28 cellular contexts compared by ENCODE assay signal in the genomic region with DNA sequence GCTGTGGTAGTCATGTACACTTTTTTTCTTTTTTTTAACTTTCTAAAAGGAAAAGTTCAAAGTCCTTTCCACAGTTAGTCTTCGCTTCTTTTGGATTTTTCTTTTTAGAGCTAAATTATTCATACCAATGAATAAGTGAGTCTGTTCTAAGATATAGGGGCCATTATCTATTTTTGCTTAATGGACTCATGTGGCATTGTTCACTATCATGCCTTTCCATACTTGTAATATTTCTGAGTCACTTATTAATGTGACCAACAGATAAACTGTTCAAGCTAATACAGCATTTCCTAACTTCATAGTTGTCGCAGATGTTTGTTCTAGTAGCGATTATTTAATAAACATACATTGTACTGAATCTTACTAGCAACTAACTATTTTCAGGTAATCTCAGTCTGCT. TPM values are rescaled to one million over a fixed set of nuclear protein-coding genes. Genes with fewer than 3 reads are reported as not detected.
DNase-seq lines count a peak whose midpoint lies in the region; ATAC-seq, FAIRE-seq and TF ChIP-seq lines count a peak whose summit lies in the region.
"Had no signal": no experiment of that assay in that cellular context is flagged by ENCODE, and none has a peak within 500 bp of the region (broad histone marks: within the 10 kb centered on the region; RNA-seq: fewer than 3 reads in every experiment).

No MANE protein-coding gene starts in this region.

- no peaks in the 10 kb centered on the region for H4K20me1 ChIP-seq in SK-N-SH (ENCODE audit: insufficient read depth)

- no peak for FAIRE-seq in pancreas (lab: Jason Lieb, UNC)
- FAIRE-seq: GM18507 had no signal

- POLR2A ChIA-PET in SK-N-SH (lab: Yijun Ruan, JAX) = no interaction called here

- ATAC-seq in SK-N-SH treated with all-trans-retinoic acid at 6 μM for 48 hours = no peak
- ATAC-seq in pancreas = peak in 3 of 4 donors; percentile 23 to 69 (median 65)

- no peaks in the 10 kb centered on the region for H3K36me3 Mint-ChIP-seq in activated T-helper 1 cell treated with anti-CD3 and anti-CD28 coated beads, Interleukin-12 subunit alpha, Interleukin-12 subunit beta, Interleukin-2, Interleukin-4 antibody, amounts not matched to agents 30 ng/mL and 10 ng/mL and 1 ng/mL, durations not matched to agents 14 hours and 24 hours and 36 hours (ENCODE audit: low read depth)
- H3K36me3 Mint-ChIP-seq: IgD-negative memory B cell had no signal

- H3K36me3 ChIP-seq in SK-N-SH (replicated peaks in 1 of 2; ENCODE audit: control insufficient read depth in 1 of 2, insufficient read depth in 2 of 2, low read length in 1 of 2) = peaks cover 2 to 4% of the 10 kb centered on the region in 2 experiments
- H3K36me3 ChIP-seq in colonic mucosa = no peaks in the 10 kb centered on the region
- no peaks in the 10 kb centered on the region for H3K36me3 ChIP-seq in pancreas
- H3K36me3 ChIP-seq: BE2C, HAP-1, SJSA1 had no signal

- no peaks in the 10 kb centered on the region for H3K9me2 ChIP-seq in SK-N-SH

- no peak overlapping the region for H3K4me3 ChIP-seq in SK-N-SH (ENCODE audit: low read depth in 2 of 2, low read length in 1 of 2)
- H3K4me3 ChIP-seq in colonic mucosa = no peak overlapping the region
- H3K4me3 ChIP-seq in pancreas = no peak overlapping the region
- H3K4me3 ChIP-seq: GM23338, HAP-1, SJSA1 had no signal

- DNase-seq in SK-N-SH = no peak
- DNase-seq in colonic mucosa = no peak
- DNase-seq in pancreas = no peak
- no peak for DNase-seq in activated T-helper 1 cell treated with anti-CD3 and anti-CD28 coated beads, Interleukin-12 subunit alpha, Interleukin-12 subunit beta, Interleukin-2, Interleukin-4 antibody, amounts not matched to agents 30 ng/mL and 10 ng/mL and 1 ng/mL, durations not matched to agents 14 hours and 24 hours and 36 hours (ENCODE audit: low spot score)
- DNase-seq in CD1c-positive myeloid dendritic cell (ENCODE audit: extremely low spot score) = no peak
- no peak for DNase-seq in COR-L47 (lab: John Stamatoyannopoulos, UW)
- DNase-seq: ACHN, BE2C, DMS53, HFFc6, NCI-H1048, NCI-H1694, NCI-H2029 treated with DMSO at 0.1 percent for 48 hours, NCI-H526 treated with DMSO at 0.1 percent for 48 hours, Right ventricle myocardium superior, RPMI8226 had no signal

- no peak overlapping the region for H2AFZ ChIP-seq in SK-N-SH (ENCODE audit: low read depth)
- H2AFZ ChIP-seq: GM23338 had no signal

- H3K27ac ChIP-seq in SK-N-SH (ENCODE audit: low read depth in 2 of 2, low read length in 1 of 2) (no peak overlapping the region), colonic mucosa (peak overlapping the region; percentile 42), pancreas (peak overlapping the region in 1 of 4 donors; percentile 0)
- H3K27ac ChIP-seq: 22Rv1, KMS-11, SJSA1 had no signal

- TF ChIP-seq RAD21 in SK-N-SH (IDR thresholded peaks at IDR 0.05; ENCODE audit: low read length) = no peak

- intact Hi-C loops in colonic mucosa (cut with DNase I) = loop anchor here (10.0 kb wide), 1 partner anchor 51 kb away; no protein-coding TSS in a partner anchor
- intact Hi-C loops in pancreas (cut with DNase I) = no loop called here
- intact Hi-C loops in activated T-helper 1 cell treated with anti-CD3 and anti-CD28 coated beads, Interleukin-12 subunit alpha, Interleukin-12 subunit beta, Interleukin-2, Interleukin-4 antibody, amounts not matched to agents 30 ng/mL and 10 ng/mL and 1 ng/mL, durations not matched to agents 14 hours and 24 hours and 36 hours (cut with micrococcal nuclease) = no loop called here

- H3K4me1 ChIP-seq in SK-N-SH (ENCODE audit: control insufficient read depth in 1 of 2, insufficient read depth in 2 of 2, low read depth in 1 of 2, low read length in 1 of 2) (no peaks in the 10 kb centered on the region), colonic mucosa (peaks cover 3% of the 10 kb centered on the region), pancreas (no peaks in the 10 kb centered on the region)
- H3K4me1 ChIP-seq: BE2C had no signal

- H3K4me3 Mint-ChIP-seq in activated T-helper 1 cell treated with anti-CD3 and anti-CD28 coated beads, Interleukin-12 subunit alpha, Interleukin-12 subunit beta, Interleukin-2, Interleukin-4 antibody, amounts not matched to agents 30 ng/mL and 10 ng/mL and 1 ng/mL, durations not matched to agents 14 hours and 24 hours and 36 hours = no peak overlapping the region
- H3K4me3 Mint-ChIP-seq: CD14-positive monocyte, GM23338, HFFc6, IgD-negative memory B cell had no signal

- H3K27ac Mint-ChIP-seq in activated T-helper 1 cell treated with anti-CD3 and anti-CD28 coated beads, Interleukin-12 subunit alpha, Interleukin-12 subunit beta, Interleukin-2, Interleukin-4 antibody, amounts not matched to agents 30 ng/mL and 10 ng/mL and 1 ng/mL, durations not matched to agents 14 hours and 24 hours and 36 hours = no peak overlapping the region
- H3K27ac Mint-ChIP-seq: CD14-positive monocyte, GM23338, HFFc6, IgD-negative memory B cell had no signal

- H3K4me2 ChIP-seq in SK-N-SH = no peak overlapping the region
- H3K4me2 ChIP-seq: GM23338, KMS-11 had no signal

- H3K9me3 ChIP-seq in SK-N-SH (no peaks in the 10 kb centered on the region), colonic mucosa (no peaks in the 10 kb centered on the region), pancreas (no peaks in the 10 kb centered on the region)
- H3K9me3 ChIP-seq: BE2C, HAP-1, SJSA1 had no signal

- H3K79me2 ChIP-seq in SK-N-SH (ENCODE audit: insufficient read depth) = no peaks in the 10 kb centered on the region

- no peaks in the 10 kb centered on the region for H3K27me3 ChIP-seq in SK-N-SH (ENCODE audit: insufficient read depth)
- H3K27me3 ChIP-seq in colonic mucosa = no peaks in the 10 kb centered on the region
- H3K27me3 ChIP-seq in pancreas = peaks cover 0 to 5% (median 0%) of the 10 kb centered on the region in 4 donors
- H3K27me3 ChIP-seq: BE2C, SJSA1 had no signal

- H3K4me1 Mint-ChIP-seq in activated T-helper 1 cell treated with anti-CD3 and anti-CD28 coated beads, Interleukin-12 subunit alpha, Interleukin-12 subunit beta, Interleukin-2, Interleukin-4 antibody, amounts not matched to agents 30 ng/mL and 10 ng/mL and 1 ng/mL, durations not matched to agents 14 hours and 24 hours and 36 hours (ENCODE audit: low read depth) = no peaks in the 10 kb centered on the region
- H3K4me1 Mint-ChIP-seq: CD14-positive monocyte, IgD-negative memory B cell had no signal

- no peaks in the 10 kb centered on the region for H3K9me3 Mint-ChIP-seq in activated T-helper 1 cell treated with anti-CD3 and anti-CD28 coated beads, Interleukin-12 subunit alpha, Interleukin-12 subunit beta, Interleukin-2, Interleukin-4 antibody, amounts not matched to agents 30 ng/mL and 10 ng/mL and 1 ng/mL, durations not matched to agents 14 hours and 24 hours and 36 hours
- H3K9me3 Mint-ChIP-seq: GM23338, HFFc6, IgD-negative memory B cell had no signal

- H3K9ac ChIP-seq in SK-N-SH = no peak overlapping the region
- H3K9ac ChIP-seq in colonic mucosa (ENCODE audit: low read depth in 2 of 2, low read length in 2 of 2) = no peak overlapping the region
- H3K9ac ChIP-seq: KMS-11 had no signal

- CTCF ChIA-PET in SK-N-SH (lab: Yijun Ruan, JAX) = interaction anchor here (0.7 to 9.6 kb wide), 5 partner anchors 19 to 106 kb away, joined by 3 to 53 read pairs (median 7); no protein-coding TSS in a partner anchor

- peaks cover 3% of the 10 kb centered on the region for H3F3A ChIP-seq in SK-N-SH (replicated peaks; ENCODE audit: insufficient read depth)

- TF ChIP-seq CTCF in SK-N-SH (IDR thresholded peaks at IDR 0.05) = no peak
- TF ChIP-seq CTCF in colonic mucosa (IDR thresholded peaks at IDR 0.05) = no peak
- TF ChIP-seq CTCF in pancreas (IDR thresholded peaks at IDR 0.05) = no peak

- WGBS in SK-N-SH (ENCODE audit: low lambda C conversion rate) = 85% methylated on average over 3 of the region's 3 CpGs
- WGBS in pancreas, 2 donors = 30 to 50% methylated on average over 3 of the region's 3 CpGs

- TF ChIP-seq EP300 in SK-N-SH (IDR thresholded peaks at IDR 0.05; ENCODE audit: borderline replicate concordance in 1 of 2, low read depth in 1 of 2, low read length in 1 of 2) = no peak

- H3K27me3 Mint-ChIP-seq in activated T-helper 1 cell treated with anti-CD3 and anti-CD28 coated beads, Interleukin-12 subunit alpha, Interleukin-12 subunit beta, Interleukin-2, Interleukin-4 antibody, amounts not matched to agents 30 ng/mL and 10 ng/mL and 1 ng/mL, durations not matched to agents 14 hours and 24 hours and 36 hours (ENCODE audit: insufficient read depth) = peaks cover 14% of the 10 kb centered on the region

TF ChIP-seq in SK-N-SH treated with all-trans-retinoic acid at 6 μM for 48 hours, 23 proteins besides CTCF, POLR2A, EP300 and RAD21:
- TF ChIP-seq ZFP30 (CRISPR knock-in tag; IDR thresholded peaks at IDR 0.05) (no peak), ISL1 (CRISPR knock-in tag; IDR thresholded peaks at IDR 0.05) (peak; percentile 70)
TF ChIP-seq in SK-N-SH treated with all-trans-retinoic acid at 6 μM for 48 hours: peak in this region for 1.

TF ChIP-seq in SK-N-SH, 30 proteins besides CTCF, POLR2A, EP300 and RAD21 (continues in another document):
- no peak for TF ChIP-seq GABPA (IDR thresholded peaks at IDR 0.05; ENCODE audit: low read depth)
- no peak for TF ChIP-seq NFIC (IDR thresholded peaks at IDR 0.05; ENCODE audit: borderline replicate concordance)
- TF ChIP-seq ELF1 (IDR thresholded peaks at IDR 0.05) = no peak
- TF ChIP-seq RFX5 (IDR thresholded peaks at IDR 0.05; ENCODE audit: low read length) = no peak
- no peak for TF ChIP-seq MXI1 (IDR thresholded peaks at IDR 0.05; ENCODE audit: low read depth, low read length)
- TF ChIP-seq TCF12 (IDR thresholded peaks at IDR 0.05) = no peak
- TF ChIP-seq TAF1 (IDR thresholded peaks at IDR 0.05; ENCODE audit: borderline replicate concordance, low read depth, low read length) = no peak
- TF ChIP-seq EZH2phosphoT487 (IDR thresholded peaks at IDR 0.05; ENCODE audit: borderline replicate concordance, low read depth) = no peak

RNA-seq across cellular contexts. Expression of a gene that starts 8.0 kb away (rescaled TPM):
- not detected in 2 replicates for polyA plus RNA-seq in SK-N-SH (2012; rRNA removed)
- not detected in 2 replicates for polyA plus RNA-seq in SK-N-SH (2012; cell fraction: cytosol; rRNA removed)
- polyA plus RNA-seq in SK-N-SH (2012; cell fraction: nucleus; rRNA removed) = 0.04 TPM in 1 of 2 replicates, not detected in the other
- 100 to 1,000 TPM in 1 of 2 donors, 10 to 100 TPM in 1; 83.1 to 107 TPM for total RNA-seq in colonic mucosa
- total RNA-seq in pancreas = under 1 TPM in 1 of 6 donors, not detected in 5; 0.85 TPM
- polyA plus RNA-seq in pancreas = not detected
- total RNA-seq in activated T-helper 1 cell treated with anti-CD3 and anti-CD28 coated beads, Interleukin-12 subunit alpha, Interleukin-12 subunit beta, Interleukin-2, Interleukin-4 antibody, amounts not matched to agents 30 ng/mL and 10 ng/mL and 1 ng/mL, durations not matched to agents 14 hours and 24 hours and 36 hours = not detected in 2 replicates
- total RNA-seq: Daoy, G401, GM23338, HFFc6, NCI-H460, Right ventricle myocardium superior had no signal
- polyA plus RNA-seq: CD14-positive monocyte, GM23338, IgD-negative memory B cell had no signal

RNA-seq across cellular contexts. Expression of a gene that starts 40.5 kb away (rescaled TPM):
- polyA plus RNA-seq in SK-N-SH (2012; rRNA removed) (31.6 and 33.1 TPM in 2 replicates), pancreas (1 to 10 TPM; 3.7 to 4.0 TPM)
- 10.2 and 17.6 TPM in 2 replicates for polyA plus RNA-seq in SK-N-SH (2012; cell fraction: cytosol; rRNA removed)
- polyA plus RNA-seq in SK-N-SH (2012; cell fraction: nucleus; rRNA removed) = 71.6 and 84.7 TPM in 2 replicates
- total RNA-seq in colonic mucosa (100 to 1,000 TPM; 258 to 267 TPM), pancreas (10 to 100 TPM in 2 of 6 donors, 1 to 10 TPM in 4; 3.3 to 11.0 (median 7.3) TPM)
- total RNA-seq in activated T-helper 1 cell treated with anti-CD3 and anti-CD28 coated beads, Interleukin-12 subunit alpha, Interleukin-12 subunit beta, Interleukin-2, Interleukin-4 antibody, amounts not matched to agents 30 ng/mL and 10 ng/mL and 1 ng/mL, durations not matched to agents 14 hours and 24 hours and 36 hours = 0.10 and 0.32 TPM in 2 replicates

Comparison
In these comparisons a context has a peak if more than half of its experiments do, and no peak if none do; other contexts are left out.
1. RNA of a gene that starts 8.0 kb away (total RNA-seq): 83.1 to 107 TPM in colonic mucosa; 0.85 TPM in pancreas and not detected in activated T-helper 1 cell treated with anti-CD3 and anti-CD28 coated beads, Interleukin-12 subunit alpha, Interleukin-12 subunit beta, Interleukin-2, Interleukin-4 antibody, amounts not matched to agents 30 ng/mL and 10 ng/mL and 1 ng/mL, durations not matched to agents 14 hours and 24 hours and 36 hours; every median in the first group is over 10 times any median in the second.
2. RNA of a gene that starts 40.5 kb away (total RNA-seq): 258 to 267 TPM in colonic mucosa; 3.3 to 11.0 TPM in pancreas and 0.10 to 0.32 TPM in activated T-helper 1 cell treated with anti-CD3 and anti-CD28 coated beads, Interleukin-12 subunit alpha, Interleukin-12 subunit beta, Interleukin-2, Interleukin-4 antibody, amounts not matched to agents 30 ng/mL and 10 ng/mL and 1 ng/mL, durations not matched to agents 14 hours and 24 hours and 36 hours; every median in the first group is over 10 times any median in the second.